Comparison of ENCODE assay signal across 8 cellular contexts in the genomic region with DNA sequence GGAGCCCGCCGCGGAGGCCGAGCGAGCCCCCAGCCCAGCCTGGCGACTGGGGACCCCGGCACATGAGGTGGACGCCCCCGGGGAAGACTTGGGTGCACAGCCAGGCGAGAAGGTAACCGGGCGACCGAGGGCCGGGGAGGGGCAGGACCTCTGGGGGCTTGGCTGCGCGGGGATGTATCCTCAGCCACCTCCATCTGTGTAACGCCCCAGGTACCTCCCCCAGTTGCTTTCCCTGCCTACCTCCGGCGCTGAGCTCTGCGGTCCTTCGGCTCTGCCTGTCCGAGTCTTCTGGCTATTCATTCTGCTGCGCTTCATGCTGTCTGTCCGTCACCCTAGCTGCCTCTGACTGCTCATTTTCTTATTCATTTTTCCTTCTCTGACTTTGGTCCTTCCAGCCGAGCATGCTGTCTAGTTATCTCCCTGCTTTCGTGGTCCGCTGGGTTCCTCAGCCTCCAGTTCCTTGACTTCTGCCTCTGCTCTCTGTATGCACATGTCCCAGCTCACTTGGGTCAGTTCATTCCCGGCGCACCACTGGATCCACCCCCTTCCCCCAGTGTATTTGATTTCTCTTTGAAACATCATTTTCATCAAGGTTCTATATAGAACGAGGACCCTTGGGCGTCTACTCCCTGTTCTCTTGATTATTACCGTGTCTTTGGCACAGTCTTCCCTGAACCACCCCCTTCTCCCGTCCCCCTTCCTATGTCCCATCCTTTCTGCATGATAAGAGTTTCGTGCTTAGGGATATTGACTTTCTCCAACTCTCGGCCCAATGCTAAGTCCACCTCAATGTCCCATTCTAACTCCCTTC. TPM values are rescaled to one million over a fixed set of nuclear protein-coding genes. Genes with fewer than 3 reads are reported as not detected.
A peak's percentile ranks its signal among the peaks of the same experiment; 100 is the strongest.
DNase-seq lines count a peak whose midpoint lies in the region; ATAC-seq lines count a peak whose summit lies in the region.

No MANE protein-coding gene starts in this region.

- H3K4me1 ChIP-seq in ACC112 (ENCODE audit: control insufficient read depth, insufficient read depth, low read length, unreplicated experiment) = peaks cover 12% of the 10 kb centered on the region

- no peaks in the 10 kb centered on the region for H3K36me3 Mint-ChIP-seq in naive B cell

- DNase-seq in NCI-H774 (lab: John Stamatoyannopoulos, UW) (peak; percentile 57), activated T-cell treated with anti-CD3 and anti-CD28 coated beads for 4 hours (peak; percentile 28), naive B cell (peak; percentile 59)
- peak; percentile 22 to 37 for DNase-seq in stimulated activated CD8-positive, alpha-beta memory T cell treated with anti-CD3 and anti-CD28 coated beads, Interleukin-7, amount 100 ng/mL, for 48 hours (ENCODE audit: extremely low read depth in 1 of 2, low read depth in 1 of 2)

- H3K4me1 Mint-ChIP-seq in naive B cell = peaks cover 13 to 19% (median 16%) of the 10 kb centered on the region in 3 donors

- H3K79me2 ChIP-seq in ACC112 (ENCODE audit: control insufficient read depth, insufficient read depth, low read length, unreplicated experiment) = peaks cover 7% of the 10 kb centered on the region

- ATAC-seq in GM18867 (IDR thresholded peaks at IDR 0.05; ENCODE audit: unreplicated experiment) = peak; percentile 81
- ATAC-seq in HG03108 (IDR thresholded peaks at IDR 0.05; ENCODE audit: unreplicated experiment) = peak; percentile 53
- ATAC-seq in esophagus mucosa = peak; percentile 68
- ATAC-seq in naive B cell (ENCODE audit: low read depth in 2 of 2) = peak; percentile 72 to 77

- no peaks in the 10 kb centered on the region for H3K36me3 ChIP-seq in ACC112 (ENCODE audit: insufficient read depth, low read length)

- H3K9me3 Mint-ChIP-seq in naive B cell = no peaks in the 10 kb centered on the region

- no peaks in the 10 kb centered on the region for H3K27me3 Mint-ChIP-seq in naive B cell

- H3K27ac Mint-ChIP-seq in naive B cell = no peak overlapping the region

- no peak overlapping the region for H3K4me3 Mint-ChIP-seq in naive B cell

- H3K27me3 ChIP-seq in ACC112 (ENCODE audit: insufficient read depth, low read length) = no peaks in the 10 kb centered on the region

- peak overlapping the region; percentile 81 for H3K4me3 ChIP-seq in ACC112 (ENCODE audit: low read depth, low read length)

- no peak overlapping the region for H3K27ac ChIP-seq in ACC112 (ENCODE audit: low read depth, low read length)

- peak overlapping the region; percentile 19 for H2AFZ ChIP-seq in ACC112 (ENCODE audit: low read length, unreplicated experiment)

RNA-seq across cellular contexts. Expression of a gene that starts 0.6 kb away (rescaled TPM):
- total RNA-seq in esophagus mucosa = 14.5 TPM
- polyA plus RNA-seq in naive B cell (ENCODE audit: low read depth in 6 of 6) = 10 to 100 TPM; 14.9 to 31.0 (median 18.8) TPM

RNA-seq across cellular contexts. Expression of a gene that starts 34.5 kb away (rescaled TPM):
- total RNA-seq in esophagus mucosa = 82.1 TPM
- 100 to 1,000 TPM; 170 to 267 (median 192) TPM for polyA plus RNA-seq in naive B cell (ENCODE audit: low read depth in 6 of 6)
